Comparison of ENCODE assay signal across 21 cellular contexts in genomic region chr4:7055990-7056325, GRCh38.
"Had no signal": no experiment of that assay in that cellular context is flagged by ENCODE, and none has a peak within 500 bp of the region (broad histone marks: within the 10 kb centered on the region; RNA-seq: fewer than 3 reads in every experiment).

No MANE protein-coding gene starts in this region.

- H3K4me3 Mint-ChIP-seq: immature natural killer cell; memory B cell; stimulated activated naive CD8-positive, alpha-beta T cell treated with anti-CD3 and anti-CD28 coated beads, Interleukin-15, Interleukin-2, amounts not matched to agents 100 ng/mL and 50 ng/mL, for 24 hours had no signal

- H3K27ac Mint-ChIP-seq: immature natural killer cell; memory B cell; naive B cell; stimulated activated naive CD8-positive, alpha-beta T cell treated with anti-CD3 and anti-CD28 coated beads, Interleukin-15, Interleukin-2, amounts not matched to agents 100 ng/mL and 50 ng/mL, for 24 hours had no signal

- H3K27me3 Mint-ChIP-seq: memory B cell; naive B cell; stimulated activated naive CD8-positive, alpha-beta T cell treated with anti-CD3 and anti-CD28 coated beads, Interleukin-15, Interleukin-2, amounts not matched to agents 100 ng/mL and 50 ng/mL, for 24 hours had no signal

- H3K27me3 ChIP-seq: adrenal gland, breast epithelium, esophagus squamous epithelium, pancreas, suprapubic skin had no signal

- H3K9me3 ChIP-seq: adrenal gland, breast epithelium, esophagus squamous epithelium, mucosa of descending colon, pancreas, suprapubic skin had no signal

- H3K4me3 ChIP-seq: adrenal gland, breast epithelium, coronary artery, esophagus squamous epithelium, mucosa of descending colon, pancreas, SK-N-MC, suprapubic skin had no signal

- H3K27ac ChIP-seq: breast epithelium, coronary artery, pancreas, SK-N-MC, suprapubic skin had no signal

- DNase-seq: activated CD4-positive, alpha-beta T cell treated with anti-CD3 and anti-CD28 coated beads for 4 hours; activated CD8-positive, alpha-beta memory T cell treated with anti-CD3 and anti-CD28 coated beads, Interleukin-2, amount 50 U/mL, for 48 hours; activated gamma-delta T cell; adrenal gland; esophagus squamous epithelium; immature natural killer cell; kidney glomerular epithelial cell; naive B cell; SHP77; stimulated activated CD4-positive, alpha-beta T cell treated with anti-CD3 and anti-CD28 coated beads, Interleukin-12 subunit alpha, Interleukin-12 subunit beta, amount 100 ng/mL, for 4 hours; stimulated activated CD4-positive, alpha-beta T cell treated with anti-CD3 and anti-CD28 coated beads, Interleukin-1b, Interleukin-23, amount 100 ng/mL, for 48 hours; stimulated activated CD8-positive, alpha-beta memory T cell treated with anti-CD3 and anti-CD28 coated beads, Interleukin-4, amount 100 ng/mL, for 48 hours; trophoblast cell had no signal

- ATAC-seq: mucosa of descending colon, pancreas had no signal

- H3K4me1 ChIP-seq: breast epithelium had no signal

- H3K9me3 Mint-ChIP-seq: immature natural killer cell; memory B cell; naive B cell; stimulated activated naive CD8-positive, alpha-beta T cell treated with anti-CD3 and anti-CD28 coated beads, Interleukin-15, Interleukin-2, amounts not matched to agents 100 ng/mL and 50 ng/mL, for 24 hours had no signal
